16 cellular contexts compared by ENCODE assay signal in the genomic region with DNA sequence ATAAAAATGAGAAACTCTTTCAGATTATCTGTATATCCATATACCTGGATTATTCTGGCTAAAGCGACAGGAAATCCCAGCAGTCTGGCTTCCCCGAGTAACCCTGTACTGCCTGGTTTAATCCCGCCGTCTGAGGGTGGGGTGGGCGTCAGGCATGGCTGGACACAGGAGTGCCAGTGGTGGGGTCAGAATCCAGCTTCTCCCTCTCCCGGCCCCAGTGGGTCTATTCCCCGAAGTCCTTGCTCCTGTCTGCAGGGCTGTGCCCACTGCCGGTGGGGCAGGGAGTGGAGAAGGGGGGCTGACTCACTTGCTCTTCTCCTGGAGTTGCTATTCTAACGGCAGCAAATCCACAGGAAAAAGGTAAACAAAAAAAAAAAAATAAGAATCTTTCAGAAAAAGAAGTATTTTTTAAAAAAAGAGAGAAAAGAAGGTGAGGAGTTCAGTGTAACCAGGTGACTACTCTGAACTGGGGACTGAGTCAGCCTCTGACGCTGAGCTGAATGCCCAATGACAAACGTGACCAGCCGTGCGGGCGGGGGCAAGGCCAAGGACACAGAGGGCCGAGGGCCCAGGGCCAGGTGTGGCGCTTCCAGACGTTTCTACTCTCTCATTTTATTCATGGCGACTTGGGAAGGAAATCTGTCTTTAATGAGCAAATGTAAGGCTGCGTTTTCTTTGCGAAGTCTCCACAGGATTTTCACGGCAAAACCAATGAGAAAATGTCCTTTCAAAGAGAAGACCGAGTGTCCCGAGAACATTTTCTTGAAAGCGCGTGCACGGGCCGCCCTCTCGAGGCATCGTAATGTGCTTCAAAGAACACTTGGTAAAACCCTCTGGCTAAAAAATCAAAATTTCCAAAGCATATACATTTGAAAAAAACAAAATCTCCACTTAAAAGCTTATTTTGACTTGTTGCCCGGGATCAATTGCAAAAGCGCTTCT. TPM values are rescaled to one million over a fixed set of nuclear protein-coding genes. Genes with fewer than 3 reads are reported as not detected.
A peak's percentile ranks its signal among the peaks of the same experiment; 100 is the strongest.
DNase-seq lines count a peak whose midpoint lies in the region; TF ChIP-seq lines count a peak whose summit lies in the region.
"Had no signal": no experiment of that assay in that cellular context is flagged by ENCODE, and none has a peak within 500 bp of the region (broad histone marks: within the 10 kb centered on the region; RNA-seq: fewer than 3 reads in every experiment).

No MANE protein-coding gene starts in this region.

- H3K27me3 Mint-ChIP-seq in brain, result no peaks in the 10 kb centered on the region

- TF ChIP-seq CTCF in brain (conservative IDR thresholded peaks at IDR 0.05) (no peak), esophagus muscularis mucosa (IDR thresholded peaks at IDR 0.05) (no peak)

- peaks cover 4% of the 10 kb centered on the region for H3K36me3 Mint-ChIP-seq in brain

- no peak overlapping the region for H3K4me3 Mint-ChIP-seq in brain

- no peaks in the 10 kb centered on the region for H3K9me3 ChIP-seq in esophagus muscularis mucosa
- H3K9me3 ChIP-seq: BLaER1 had no signal

- 82% methylated on average over 31 of the region's 31 CpGs for WGBS in esophagus muscularis mucosa

- no peaks in the 10 kb centered on the region for H3K9me3 Mint-ChIP-seq in brain

- TF ChIP-seq POLR2A in esophagus muscularis mucosa (IDR thresholded peaks at IDR 0.05; ENCODE audit: low read depth), result no peak

- TF ChIP-seq EP300 in esophagus muscularis mucosa (IDR thresholded peaks at IDR 0.05), result no peak

- DNase-seq in esophagus muscularis mucosa (ENCODE audit: extremely low spot score) (no peak), medulla oblongata (ENCODE audit: extremely low spot score) (peak; percentile 58), substantia nigra (lab: John Stamatoyannopoulos, UW) (peak in 20 of 49 donors; percentile 10 to 60 (median 36)), NCI-H526 treated with DMSO at 0.1 percent for 48 hours (lab: John Stamatoyannopoulos, UW) (no peak), H4 (ENCODE audit: low spot score) (no peak), superior temporal gyrus (ENCODE audit: extremely low spot score) (no peak), NCI-H1417 treated with DMSO at 0.1 percent for 48 hours (lab: John Stamatoyannopoulos, UW) (no peak)
- DNase-seq: H7, Karpas-422, MM.1S, NCI-H1105 treated with DMSO at 0.1 percent for 48 hours, NCI-H187 treated with DMSO at 0.1 percent for 48 hours, NCI-H446 treated with DMSO at 0.1 percent for 48 hours, NCI-H774 had no signal

- H3K36me3 ChIP-seq in esophagus muscularis mucosa, result peaks cover 0 to 41% (median 24%) of the 10 kb centered on the region in 4 donors

- H3K4me3 ChIP-seq in esophagus muscularis mucosa, result no peak overlapping the region
- H3K4me3 ChIP-seq: BLaER1 had no signal

- H3K4me1 ChIP-seq in esophagus muscularis mucosa, result peaks cover 3 to 18% (median 16%) of the 10 kb centered on the region in 4 donors

- H3K27ac ChIP-seq in esophagus muscularis mucosa (replicated peaks in 1 of 4) (peak overlapping the region; percentile 50 to 69 (median 52)), substantia nigra (ENCODE audit: low read depth, low read length, poor library complexity, severe bottlenecking) (peak overlapping the region; percentile 59)
- H3K27ac ChIP-seq: BLaER1 had no signal

- H3K27ac Mint-ChIP-seq in brain, result peak overlapping the region in 3 of 5 experiments; percentile 45 to 65 (median 46)

- peaks cover 4% of the 10 kb centered on the region for H3K4me1 Mint-ChIP-seq in brain

- H3K27me3 ChIP-seq in esophagus muscularis mucosa, result no peaks in the 10 kb centered on the region
- H3K27me3 ChIP-seq: BLaER1 had no signal

- intact Hi-C loops in esophagus muscularis mucosa (cut with DNase I), result no loop called here

RNA-seq across cellular contexts. Expression of a gene that starts 20.2 kb away (rescaled TPM):
- 1.4 TPM for polyA plus RNA-seq in brain (ENCODE audit: insufficient read depth, low read depth, low replicate concordance)
- 10 to 100 TPM; 40.7 to 94.5 (median 69.3) TPM for total RNA-seq in esophagus muscularis mucosa
- total RNA-seq in H4 (2014; rRNA removed; shearing (Covaris generic)), result 12.3 and 20.2 TPM in 2 replicates
- total RNA-seq: H7 had no signal

RNA-seq across cellular contexts. Expression of a gene that starts 24.5 kb away (rescaled TPM):
- 20.8 TPM for polyA plus RNA-seq in brain (ENCODE audit: insufficient read depth, low read depth, low replicate concordance)
- total RNA-seq in esophagus muscularis mucosa, result 10 to 100 TPM; 10.1 to 17.9 (median 15.5) TPM
- 9.6 and 10.0 TPM in 2 replicates for total RNA-seq in H4 (2014; rRNA removed; shearing (Covaris generic))

RNA-seq across cellular contexts. Expression of a gene that starts 36.1 kb away (rescaled TPM):
- polyA plus RNA-seq in brain (ENCODE audit: insufficient read depth, low read depth, low replicate concordance), result 0.71 TPM
- total RNA-seq in esophagus muscularis mucosa, result 1 to 10 TPM in 2 of 4 donors, under 1 TPM in 2; 0.71 to 1.7 (median 1.1) TPM
- total RNA-seq in H4 (2014; rRNA removed; shearing (Covaris generic)), result 0.12 and 0.60 TPM in 2 replicates

RNA-seq across cellular contexts. Expression of a gene that starts 47.8 kb away (rescaled TPM):
- 0.22 TPM for polyA plus RNA-seq in brain (ENCODE audit: insufficient read depth, low read depth, low replicate concordance)
- total RNA-seq in esophagus muscularis mucosa, result under 1 TPM; 0.52 to 0.83 (median 0.69) TPM
- 0.75 and 0.86 TPM in 2 replicates for total RNA-seq in H4 (2014; rRNA removed; shearing (Covaris generic))
